1 cellular context compared by ENCODE assay signal in genomic region chr9:127503947-127504886, GRCh38.
A peak's percentile ranks its signal among the peaks of the same experiment; 100 is the strongest.
TF ChIP-seq lines count a peak whose summit lies in the region.

No MANE protein-coding gene starts in this region.

TF ChIP-seq in GM12878, 131 proteins besides CTCF, POLR2A, EP300 and RAD21 (continued from another document):
- TF ChIP-seq ELK1 (IDR thresholded peaks at IDR 0.05; ENCODE audit: low read depth, low read length) (no peak), GATAD2B (conservative IDR thresholded peaks at IDR 0.05; ENCODE audit: low read depth) (no peak), STAT3 (IDR thresholded peaks at IDR 0.05; ENCODE audit: low read depth, low read length) (no peak), HDAC6 (IDR thresholded peaks at IDR 0.05; ENCODE audit: unreplicated experiment) (no peak), ZNF274 (IDR thresholded peaks at IDR 0.05; ENCODE audit: insufficient read depth, insufficient read length) (no peak), IRF3 (IDR thresholded peaks at IDR 0.05) (no peak), BACH1 (IDR thresholded peaks at IDR 0.05; ENCODE audit: borderline replicate concordance) (no peak), MTA2 (IDR thresholded peaks at IDR 0.05; ENCODE audit: low read depth) (no peak), MAX (IDR thresholded peaks at IDR 0.05; ENCODE audit: low read depth, low read length) (no peak), FOXK2 (IDR thresholded peaks at IDR 0.05) (no peak), SP1 (IDR thresholded peaks at IDR 0.05; ENCODE audit: low read depth, low read length) (peak; percentile 28), ATF3 (IDR thresholded peaks at IDR 0.05; ENCODE audit: borderline replicate concordance, extremely low read depth, low read depth, low read length) (no peak), SUZ12 (IDR thresholded peaks at IDR 0.05; ENCODE audit: unreplicated experiment) (no peak), SMC3 (IDR thresholded peaks at IDR 0.05; ENCODE audit: borderline replicate concordance, low read length) (peak; percentile 89), YY1 (IDR thresholded peaks at IDR 0.05; ENCODE audit: low read depth, low read length) (peak; percentile 55; the same call in 1 of the 2 replicates), ZNF217 (IDR thresholded peaks at IDR 0.05) (no peak), TAF1 (IDR thresholded peaks at IDR 0.05; ENCODE audit: borderline replicate concordance, low read depth, low read length) (no peak), FOS (IDR thresholded peaks at IDR 0.05; ENCODE audit: borderline replicate concordance, extremely low read depth, insufficient read length) (no peak), EZH2 (IDR thresholded peaks at IDR 0.05; ENCODE audit: borderline replicate concordance, control insufficient read depth, low read depth, low read length) (no peak), KDM1A (IDR thresholded peaks at IDR 0.05; ENCODE audit: borderline replicate concordance) (no peak), POU2F2 (IDR thresholded peaks at IDR 0.05; ENCODE audit: borderline replicate concordance, low read depth, low read length) (0 out of 3 replicates have a peak, but pooled peaks have one; percentile 4), IRF4 (IDR thresholded peaks at IDR 0.05; ENCODE audit: low read depth, low read length) (no peak)
TF ChIP-seq in GM12878: peak in this region for 4.
